ENCODE assay signal across 1 cellular context in genomic region chr15:47331796-47332480, GRCh38.
TF ChIP-seq lines count a peak whose summit lies in the region.

No MANE protein-coding gene starts in this region.

TF ChIP-seq in SK-N-SH, 30 proteins besides CTCF, POLR2A, EP300 and RAD21 (continued from another document):
- TF ChIP-seq REST (IDR thresholded peaks at IDR 0.05; ENCODE audit: low read depth, low read length) (no peak), USF1 (IDR thresholded peaks at IDR 0.05; ENCODE audit: borderline replicate concordance, low read depth) (no peak)
TF ChIP-seq in SK-N-SH: peak in this region for 0.
